In genomic region chrX:1440506-1440905, GRCh38 we compare ENCODE assay signal across 14 cellular contexts. TPM values are rescaled to one million over a fixed set of nuclear protein-coding genes. Genes with fewer than 3 reads are reported as not detected.
A peak's percentile ranks its signal among the peaks of the same experiment; 100 is the strongest.
DNase-seq lines count a peak whose midpoint lies in the region; ATAC-seq and TF ChIP-seq lines count a peak whose summit lies in the region.
"Had no signal": no experiment of that assay in that cellular context is flagged by ENCODE, and none has a peak within 500 bp of the region (broad histone marks: within the 10 kb centered on the region; RNA-seq: fewer than 3 reads in every experiment).

No MANE protein-coding gene starts in this region.

- peaks cover 0 to 72% (median 15%) of the 10 kb centered on the region in 9 donors for H3K36me3 ChIP-seq in heart right ventricle

- WGBS in heart right ventricle, 2 donors, result 97 to 98% methylated on average over 6 of the region's 6 CpGs

- H3K4me3 ChIP-seq in heart right ventricle, result no peak overlapping the region

- no peaks in the 10 kb centered on the region for H3K4me1 ChIP-seq in heart right ventricle

- intact Hi-C loops in left cardiac atrium (cut with DNase I) (loop anchor here in 1 of 2 donors (10.0 kb wide), 1 partner anchor 46 kb away; the partner anchor contains the start of gene SLC25A6), heart right ventricle (cut with DNase I) (loop anchor here in 1 of 10 donors (10.0 kb wide), 1 partner anchor 46 kb away; the partner anchor contains the start of gene SLC25A6), posterior vena cava (cut with DNase I) (no loop called here)

- TF ChIP-seq CTCF in heart right ventricle (IDR thresholded peaks at IDR 0.05), result no peak

- no peaks in the 10 kb centered on the region for H3K27me3 ChIP-seq in heart right ventricle

- no peak overlapping the region for H3K27ac ChIP-seq in heart right ventricle
- H3K27ac ChIP-seq: 22Rv1, KMS-11 had no signal

- no peak for ATAC-seq in activated CD4-positive, CD25-positive, alpha-beta regulatory T cell treated with anti-CD3 and anti-CD28 coated beads, Interleukin-2, amount 50 U/mL, for 24 hours
- ATAC-seq in left cardiac atrium (no peak), heart right ventricle (no peak), GM21717 (IDR thresholded peaks at IDR 0.05; ENCODE audit: unreplicated experiment) (no peak)

- DNase-seq in activated CD4-positive, CD25-positive, alpha-beta regulatory T cell treated with anti-CD3 and anti-CD28 coated beads, Interleukin-2, amount 50 U/mL, for 72 hours, result peak; percentile 13
- DNase-seq in left cardiac atrium, result peak; percentile 2
- no peak for DNase-seq in heart right ventricle
- DNase-seq in posterior vena cava (ENCODE audit: low spot score), result peak; percentile 45
- peak; percentile 9 for DNase-seq in ureter (ENCODE audit: low spot score)
- DNase-seq in cerebellar nuclear complex (lab: John Stamatoyannopoulos, UW), result no peak
- DNase-seq: NCI-H1436 treated with DMSO at 0.1 percent for 48 hours, NCI-H2081 treated with DMSO at 0.1 percent for 48 hours, NCI-H2227 treated with DMSO at 0.1 percent for 48 hours, NCI-H524 had no signal

- H3K9me3 ChIP-seq in heart right ventricle, result peaks cover 0 to 8% (median 0%) of the 10 kb centered on the region in 11 donors

RNA-seq across cellular contexts. Expression of gene ASMTL, which starts 12.2 kb away (rescaled TPM):
- 10 to 100 TPM; 26.4 to 27.7 TPM for total RNA-seq in left cardiac atrium
- 10 to 100 TPM; 23.3 to 50.6 (median 38.3) TPM for total RNA-seq in heart right ventricle
- 10 to 100 TPM; 16.6 to 40.7 TPM for polyA plus RNA-seq in heart right ventricle
- 10 to 100 TPM; 28.2 to 29.7 TPM for total RNA-seq in posterior vena cava
- 32.5 TPM for total RNA-seq in ureter

RNA-seq across cellular contexts. Expression of gene SLC25A6, which starts 48.6 kb away (rescaled TPM):
- total RNA-seq in left cardiac atrium (100 to 1,000 TPM; 171 to 206 TPM), heart right ventricle (100 to 1,000 TPM; 128 to 186 (median 141) TPM), posterior vena cava (100 to 1,000 TPM; 204 to 218 TPM), ureter (391 TPM)
- 100 to 1,000 TPM in 1 of 2 donors, 10 to 100 TPM in 1; 74.8 to 272 TPM for polyA plus RNA-seq in heart right ventricle

Comparison
In these comparisons a context has a peak if more than half of its experiments do, and no peak if none do; other contexts are left out.
1. DNase-seq: peak in activated CD4-positive, CD25-positive, alpha-beta regulatory T cell treated with anti-CD3 and anti-CD28 coated beads, Interleukin-2, amount 50 U/mL, for 72 hours (single experiment), left cardiac atrium (single experiment), posterior vena cava (single experiment) and ureter (single experiment); none in heart right ventricle (0 of 2) and cerebellar nuclear complex (0 of 2).